Comparison of ENCODE assay signal across 8 cellular contexts in genomic region chr1:28735961-28736449, GRCh38. TPM values are rescaled to one million over a fixed set of nuclear protein-coding genes. Genes with fewer than 3 reads are reported as not detected.
DNase-seq lines count a peak whose midpoint lies in the region; ATAC-seq and TF ChIP-seq lines count a peak whose summit lies in the region.

No MANE protein-coding gene starts in this region.

- peak overlapping the region; percentile 93 to 94 for H3K27ac ChIP-seq in ascending aorta
- H3K27ac ChIP-seq in liver (ENCODE audit: low read depth in 1 of 2, low read length in 2 of 2), result peak overlapping the region; percentile 65 to 84
- peak overlapping the region; percentile 67 to 86 (median 82) for H3K27ac ChIP-seq in thyroid gland

- H3K36me3 Mint-ChIP-seq in activated CD4-positive, alpha-beta T cell treated with anti-CD3 and anti-CD28 coated beads, Interleukin-2, amount 10 ng/mL, durations not matched to agents 7 days and 5 days (ENCODE audit: low read depth), result peaks cover 27% of the 10 kb centered on the region

- H3K4me3 ChIP-seq in ascending aorta (peak overlapping the region; percentile 96 to 97), liver (ENCODE audit: low read depth in 1 of 3, low read length in 3 of 3) (peak overlapping the region; percentile 35 to 72 (median 65)), thyroid gland (replicated peaks in 1 of 3) (peak overlapping the region in 1 of 3 donors; percentile 69)

- WGBS in liver, result 10% methylated on average over 15 of the region's 15 CpGs
- 10 to 12% methylated on average over 14 to 15 of the region's 15 CpGs for WGBS in thyroid gland, 2 donors

- DNase-seq in activated CD4-positive, alpha-beta T cell treated with anti-CD3 and anti-CD28 coated beads, Interleukin-2, amount 10 ng/mL, durations not matched to agents 7 days and 5 days, result no peak
- DNase-seq in activated CD4-positive, alpha-beta T cell treated with anti-CD3 and anti-CD28 coated beads for 1 hour, result no peak
- DNase-seq in ascending aorta (ENCODE audit: low spot score in 2 of 2) (no peak), thyroid gland (no peak), GDM1 (lab: John Stamatoyannopoulos, UW) (no peak)

- H3K9me3 Mint-ChIP-seq in activated CD4-positive, alpha-beta T cell treated with anti-CD3 and anti-CD28 coated beads, Interleukin-2, amount 10 ng/mL, durations not matched to agents 7 days and 5 days, result no peaks in the 10 kb centered on the region

- H3K27me3 Mint-ChIP-seq in activated CD4-positive, alpha-beta T cell treated with anti-CD3 and anti-CD28 coated beads, Interleukin-2, amount 10 ng/mL, durations not matched to agents 7 days and 5 days, result no peaks in the 10 kb centered on the region

- POLR2A ChIA-PET in activated CD4-positive, alpha-beta T cell treated with anti-CD3 and anti-CD28 coated beads, Interleukin-2, amount 10 ng/mL, durations not matched to agents 7 days and 5 days (lab: Charles Lee), result interaction anchor here (1.0 to 1.8 kb wide), 4 partner anchors 67 to 154 kb away, joined by 3 to 12 read pairs (median 8); partner anchors contain the start of genes GMEB1, RNU11 and TAF12

- H3K4me1 ChIP-seq in ascending aorta, result peaks cover 5 to 18% of the 10 kb centered on the region in 2 donors
- peaks cover 4 to 31% (median 22%) of the 10 kb centered on the region in 4 donors for H3K4me1 ChIP-seq in liver (ENCODE audit: control insufficient read depth in 4 of 4, insufficient read depth in 4 of 4, low read length in 3 of 4)
- H3K4me1 ChIP-seq in thyroid gland, result peaks cover 23 to 34% of the 10 kb centered on the region in 2 donors

- intact Hi-C loops in ascending aorta (cut with DNase I) (loop anchor here (1.0 to 5.0 kb wide), 7 partner anchors 67 to 477 kb away; partner anchors contain the start of genes GMEB1, SESN2 and SRSF4), thyroid gland (cut with DNase I) (loop anchor here (5.0 kb wide), 2 partner anchors 36 to 94 kb away; partner anchors contain the start of gene TAF12)

- H3K9me3 ChIP-seq in ascending aorta (no peaks in the 10 kb centered on the region), liver (ENCODE audit: control insufficient read depth in 4 of 4, low read length in 3 of 4) (no peaks in the 10 kb centered on the region), thyroid gland (no peaks in the 10 kb centered on the region)

- ATAC-seq in GM18909 (IDR thresholded peaks at IDR 0.05; ENCODE audit: poor library complexity, unreplicated experiment), result no peak
- no peak for ATAC-seq in GM19463 (IDR thresholded peaks at IDR 0.05; ENCODE audit: unreplicated experiment)

- CTCF ChIA-PET in activated CD4-positive, alpha-beta T cell treated with anti-CD3 and anti-CD28 coated beads, Interleukin-2, amount 10 ng/mL, durations not matched to agents 7 days and 5 days (lab: Charles Lee), result interaction anchor here (0.9 to 2.9 kb wide), 39 partner anchors 9 to 445 kb away, joined by 3 to 34 read pairs (median 6); partner anchors contain the start of genes EPB41, GMEB1, RNU11 and SRSF4

- H3K27me3 ChIP-seq in ascending aorta (no peaks in the 10 kb centered on the region), liver (ENCODE audit: control insufficient read depth in 4 of 4, insufficient read depth in 4 of 4, low read length in 3 of 4) (no peaks in the 10 kb centered on the region), thyroid gland (no peaks in the 10 kb centered on the region)

- H3K27ac Mint-ChIP-seq in activated CD4-positive, alpha-beta T cell treated with anti-CD3 and anti-CD28 coated beads, Interleukin-2, amount 10 ng/mL, durations not matched to agents 7 days and 5 days, result peak overlapping the region; percentile 96

- no peak for TF ChIP-seq RAD21 in liver (IDR thresholded peaks at IDR 0.05)

- H3K4me3 Mint-ChIP-seq in activated CD4-positive, alpha-beta T cell treated with anti-CD3 and anti-CD28 coated beads, Interleukin-2, amount 10 ng/mL, durations not matched to agents 7 days and 5 days, result peak overlapping the region; percentile 91

- H3K4me1 Mint-ChIP-seq in activated CD4-positive, alpha-beta T cell treated with anti-CD3 and anti-CD28 coated beads, Interleukin-2, amount 10 ng/mL, durations not matched to agents 7 days and 5 days, result peaks cover 32% of the 10 kb centered on the region

- TF ChIP-seq CTCF in ascending aorta (IDR thresholded peaks at IDR 0.05) (no peak), liver (IDR thresholded peaks at IDR 0.05; ENCODE audit: low read depth, low read length, missing input control) (no peak), thyroid gland (IDR thresholded peaks at IDR 0.05) (no peak)

- H3K36me3 ChIP-seq in ascending aorta (peaks cover 13 to 24% of the 10 kb centered on the region in 2 donors), liver (ENCODE audit: control insufficient read depth in 4 of 4, insufficient read depth in 3 of 4, low read depth in 1 of 4, low read length in 3 of 4) (peaks cover 0 to 13% (median 7%) of the 10 kb centered on the region in 4 donors), thyroid gland (peaks cover 12% of the 10 kb centered on the region in 2 donors)

- no peak for TF ChIP-seq POLR2A in thyroid gland (IDR thresholded peaks at IDR 0.05)

- peak overlapping the region; percentile 84 to 89 for H3K9ac ChIP-seq in liver (ENCODE audit: low read depth in 1 of 2, low read length in 2 of 2)

TF ChIP-seq in liver, 16 proteins besides CTCF, POLR2A, EP300 and RAD21:
- TF ChIP-seq, protein P1, sequence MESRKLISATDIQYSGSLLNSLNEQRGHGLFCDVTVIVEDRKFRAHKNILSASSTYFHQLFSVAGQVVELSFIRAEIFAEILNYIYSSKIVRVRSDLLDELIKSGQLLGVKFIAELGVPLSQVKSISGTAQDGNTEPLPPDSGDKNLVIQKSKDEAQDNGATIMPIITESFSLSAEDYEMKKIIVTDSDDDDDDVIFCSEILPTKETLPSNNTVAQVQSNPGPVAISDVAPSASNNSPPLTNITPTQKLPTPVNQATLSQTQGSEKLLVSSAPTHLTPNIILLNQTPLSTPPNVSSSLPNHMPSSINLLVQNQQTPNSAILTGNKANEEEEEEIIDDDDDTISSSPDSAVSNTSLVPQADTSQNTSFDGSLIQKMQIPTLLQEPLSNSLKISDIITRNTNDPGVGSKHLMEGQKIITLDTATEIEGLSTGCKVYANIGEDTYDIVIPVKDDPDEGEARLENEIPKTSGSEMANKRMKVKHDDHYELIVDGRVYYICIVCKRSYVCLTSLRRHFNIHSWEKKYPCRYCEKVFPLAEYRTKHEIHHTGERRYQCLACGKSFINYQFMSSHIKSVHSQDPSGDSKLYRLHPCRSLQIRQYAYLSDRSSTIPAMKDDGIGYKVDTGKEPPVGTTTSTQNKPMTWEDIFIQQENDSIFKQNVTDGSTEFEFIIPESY (IDR thresholded peaks at IDR 0.05), result no peak
- TF ChIP-seq NR2F2 (IDR thresholded peaks at IDR 0.05) (no peak), HNF4A (conservative IDR thresholded peaks at IDR 0.05) (no peak), FOXA1 (IDR thresholded peaks at IDR 0.05) (no peak), RXRA (IDR thresholded peaks at IDR 0.05) (no peak), JUND (IDR thresholded peaks at IDR 0.05) (no peak), TAF1 (conservative IDR thresholded peaks at IDR 0.05) (no peak), FOXA2 (IDR thresholded peaks at IDR 0.05) (no peak), YY1 (IDR thresholded peaks at IDR 0.05) (no peak)
- TF ChIP-seq, protein P2, sequence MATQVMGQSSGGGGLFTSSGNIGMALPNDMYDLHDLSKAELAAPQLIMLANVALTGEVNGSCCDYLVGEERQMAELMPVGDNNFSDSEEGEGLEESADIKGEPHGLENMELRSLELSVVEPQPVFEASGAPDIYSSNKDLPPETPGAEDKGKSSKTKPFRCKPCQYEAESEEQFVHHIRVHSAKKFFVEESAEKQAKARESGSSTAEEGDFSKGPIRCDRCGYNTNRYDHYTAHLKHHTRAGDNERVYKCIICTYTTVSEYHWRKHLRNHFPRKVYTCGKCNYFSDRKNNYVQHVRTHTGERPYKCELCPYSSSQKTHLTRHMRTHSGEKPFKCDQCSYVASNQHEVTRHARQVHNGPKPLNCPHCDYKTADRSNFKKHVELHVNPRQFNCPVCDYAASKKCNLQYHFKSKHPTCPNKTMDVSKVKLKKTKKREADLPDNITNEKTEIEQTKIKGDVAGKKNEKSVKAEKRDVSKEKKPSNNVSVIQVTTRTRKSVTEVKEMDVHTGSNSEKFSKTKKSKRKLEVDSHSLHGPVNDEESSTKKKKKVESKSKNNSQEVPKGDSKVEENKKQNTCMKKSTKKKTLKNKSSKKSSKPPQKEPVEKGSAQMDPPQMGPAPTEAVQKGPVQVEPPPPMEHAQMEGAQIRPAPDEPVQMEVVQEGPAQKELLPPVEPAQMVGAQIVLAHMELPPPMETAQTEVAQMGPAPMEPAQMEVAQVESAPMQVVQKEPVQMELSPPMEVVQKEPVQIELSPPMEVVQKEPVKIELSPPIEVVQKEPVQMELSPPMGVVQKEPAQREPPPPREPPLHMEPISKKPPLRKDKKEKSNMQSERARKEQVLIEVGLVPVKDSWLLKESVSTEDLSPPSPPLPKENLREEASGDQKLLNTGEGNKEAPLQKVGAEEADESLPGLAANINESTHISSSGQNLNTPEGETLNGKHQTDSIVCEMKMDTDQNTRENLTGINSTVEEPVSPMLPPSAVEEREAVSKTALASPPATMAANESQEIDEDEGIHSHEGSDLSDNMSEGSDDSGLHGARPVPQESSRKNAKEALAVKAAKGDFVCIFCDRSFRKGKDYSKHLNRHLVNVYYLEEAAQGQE (IDR thresholded peaks at IDR 0.05), result no peak
- TF ChIP-seq, protein P3, sequence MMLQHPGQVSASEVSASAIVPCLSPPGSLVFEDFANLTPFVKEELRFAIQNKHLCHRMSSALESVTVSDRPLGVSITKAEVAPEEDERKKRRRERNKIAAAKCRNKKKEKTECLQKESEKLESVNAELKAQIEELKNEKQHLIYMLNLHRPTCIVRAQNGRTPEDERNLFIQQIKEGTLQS (IDR thresholded peaks at IDR 0.05), result no peak

RNA-seq across cellular contexts. Expression of gene YTHDF2, which starts 0.7 kb away (rescaled TPM):
- 10 to 100 TPM; 76.3 to 89.2 TPM for total RNA-seq in activated CD4-positive, alpha-beta T cell treated with anti-CD3 and anti-CD28 coated beads, Interleukin-2, amount 10 ng/mL, durations not matched to agents 7 days and 5 days
- total RNA-seq in ascending aorta (50.6 TPM), liver (10 to 100 TPM; 31.1 to 37.9 TPM), thyroid gland (10 to 100 TPM; 53.1 to 74.4 (median 62.2) TPM)
- polyA plus RNA-seq in liver, result 10 to 100 TPM; 21.1 to 28.7 TPM
